In the genomic region with DNA sequence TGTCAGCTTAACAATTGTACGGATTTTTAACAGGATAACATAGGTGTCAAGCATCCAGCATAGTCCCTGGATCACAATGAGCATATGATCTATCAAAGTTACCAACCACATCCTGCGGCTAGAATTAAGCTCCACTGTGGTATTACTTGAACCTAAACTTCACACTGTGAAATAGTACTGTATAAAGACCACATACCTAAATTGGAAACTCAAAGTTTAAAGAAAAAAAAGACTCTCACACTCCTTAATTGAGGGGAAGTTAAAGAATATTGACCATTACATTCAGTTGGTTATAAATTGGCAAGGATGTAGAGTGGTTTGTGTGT, we compare ENCODE assay signal across 18 cellular contexts.
DNase-seq lines count a peak whose midpoint lies in the region; ATAC-seq and TF ChIP-seq lines count a peak whose summit lies in the region.
"Had no signal": no experiment of that assay in that cellular context is flagged by ENCODE, and none has a peak within 500 bp of the region (broad histone marks: within the 10 kb centered on the region; RNA-seq: fewer than 3 reads in every experiment).

No MANE protein-coding gene starts in this region.

- H3K27me3 ChIP-seq in CD4-positive, alpha-beta memory T cell (ENCODE audit: insufficient read depth, low read length), result no peaks in the 10 kb centered on the region
- H3K27me3 ChIP-seq: BLaER1 treated with 17β-estradiol and CSF1 and Interleukin-3, amounts not matched to agents 10 nM and 100 nM; Peyer's patch had no signal

- peaks cover 5% of the 10 kb centered on the region for H3K9me3 Mint-ChIP-seq in activated CD4-positive, alpha-beta T cell treated with anti-CD3 and anti-CD28 coated beads for 36 hours (ENCODE audit: low read depth)
- peaks cover 7% of the 10 kb centered on the region for H3K9me3 Mint-ChIP-seq in activated CD4-positive, alpha-beta T cell treated with anti-CD3 and anti-CD28 coated beads, Interleukin-2, amount 10 ng/mL, durations not matched to agents 24 days and 14 days
- H3K9me3 Mint-ChIP-seq in CD4-positive, alpha-beta memory T cell, result peaks cover 0 to 16% (median 8%) of the 10 kb centered on the region in 8 donors
- H3K9me3 Mint-ChIP-seq in activated T-helper 1 cell treated with anti-CD3 and anti-CD28 coated beads, Interleukin-12 subunit alpha, Interleukin-12 subunit beta, Interleukin-2, Interleukin-4 antibody, amounts not matched to agents 30 ng/mL and 10 ng/mL and 1 ng/mL, durations not matched to agents 14 hours and 24 hours and 36 hours, result peaks cover 7% of the 10 kb centered on the region
- peaks cover 3 to 6% of the 10 kb centered on the region in 2 donors for H3K9me3 Mint-ChIP-seq in natural killer cell

- H3K4me1 Mint-ChIP-seq in activated CD4-positive, alpha-beta T cell treated with anti-CD3 and anti-CD28 coated beads for 36 hours, result peaks cover 20% of the 10 kb centered on the region
- peaks cover 16% of the 10 kb centered on the region for H3K4me1 Mint-ChIP-seq in activated CD4-positive, alpha-beta T cell treated with anti-CD3 and anti-CD28 coated beads, Interleukin-2, amount 10 ng/mL, durations not matched to agents 24 days and 14 days
- H3K4me1 Mint-ChIP-seq in CD4-positive, alpha-beta memory T cell, result peaks cover 7 to 22% (median 14%) of the 10 kb centered on the region in 4 donors
- peaks cover 11% of the 10 kb centered on the region for H3K4me1 Mint-ChIP-seq in activated T-helper 1 cell treated with anti-CD3 and anti-CD28 coated beads, Interleukin-12 subunit alpha, Interleukin-12 subunit beta, Interleukin-2, Interleukin-4 antibody, amounts not matched to agents 30 ng/mL and 10 ng/mL and 1 ng/mL, durations not matched to agents 14 hours and 24 hours and 36 hours (ENCODE audit: low read depth)
- H3K4me1 Mint-ChIP-seq in natural killer cell, result peaks cover 50 to 53% of the 10 kb centered on the region in 2 donors

- no peak for DNase-seq in activated CD4-positive, alpha-beta T cell treated with anti-CD3 and anti-CD28 coated beads for 36 hours
- DNase-seq in activated CD4-positive, alpha-beta T cell treated with anti-CD3 and anti-CD28 coated beads, Interleukin-2, amount 10 ng/mL, durations not matched to agents 24 days and 14 days, result no peak
- no peak for DNase-seq in CD4-positive, alpha-beta memory T cell
- DNase-seq in activated T-helper 1 cell treated with anti-CD3 and anti-CD28 coated beads, Interleukin-12 subunit alpha, Interleukin-12 subunit beta, Interleukin-2, Interleukin-4 antibody, amounts not matched to agents 30 ng/mL and 10 ng/mL and 1 ng/mL, durations not matched to agents 14 hours and 24 hours and 36 hours (ENCODE audit: low spot score), result no peak
- no peak for DNase-seq in natural killer cell
- no peak for DNase-seq in cortex of kidney (lab: John Stamatoyannopoulos, UW)
- DNase-seq in HCEC 1CT, result no peak
- DNase-seq in RPMI8226, result no peak
- DNase-seq: 8988T, Caco-2, MM.1S, NCI-H2029, NCI-H510A, NCI-H82, Peyer's patch had no signal

- no peaks in the 10 kb centered on the region for H3K27me3 Mint-ChIP-seq in activated CD4-positive, alpha-beta T cell treated with anti-CD3 and anti-CD28 coated beads for 36 hours
- peaks cover 2% of the 10 kb centered on the region for H3K27me3 Mint-ChIP-seq in activated CD4-positive, alpha-beta T cell treated with anti-CD3 and anti-CD28 coated beads, Interleukin-2, amount 10 ng/mL, durations not matched to agents 24 days and 14 days
- no peaks in the 10 kb centered on the region for H3K27me3 Mint-ChIP-seq in CD4-positive, alpha-beta memory T cell
- peaks cover 7% of the 10 kb centered on the region for H3K27me3 Mint-ChIP-seq in activated T-helper 1 cell treated with anti-CD3 and anti-CD28 coated beads, Interleukin-12 subunit alpha, Interleukin-12 subunit beta, Interleukin-2, Interleukin-4 antibody, amounts not matched to agents 30 ng/mL and 10 ng/mL and 1 ng/mL, durations not matched to agents 14 hours and 24 hours and 36 hours (ENCODE audit: insufficient read depth)
- no peaks in the 10 kb centered on the region for H3K27me3 Mint-ChIP-seq in natural killer cell (ENCODE audit: low read depth in 2 of 2)

- no peak for TF ChIP-seq CTCF in natural killer cell (IDR thresholded peaks at IDR 0.05)

- CTCF ChIA-PET in activated CD4-positive, alpha-beta T cell treated with anti-CD3 and anti-CD28 coated beads for 36 hours (lab: Charles Lee), result interaction anchor here (0.7 to 2.0 kb wide), 3 partner anchors 10 to 404 kb away, joined by 3 to 12 read pairs (median 3); no protein-coding TSS in a partner anchor
- CTCF ChIA-PET in CD4-positive, alpha-beta memory T cell (lab: Charles Lee; ENCODE audit: partially characterized antibody), result interaction anchor here (3.5 kb wide), 1 partner anchor 10 kb away, joined by 25 read pairs; no protein-coding TSS in a partner anchor

- H3K9me3 ChIP-seq in CD4-positive, alpha-beta memory T cell (ENCODE audit: control insufficient read depth in 1 of 2, low read length in 2 of 2), result no peaks in the 10 kb centered on the region
- H3K9me3 ChIP-seq: Peyer's patch had no signal

- H3K4me3 ChIP-seq in CD4-positive, alpha-beta memory T cell (ENCODE audit: low read length in 2 of 2), result no peak overlapping the region
- H3K4me3 ChIP-seq: BLaER1 treated with 17β-estradiol and CSF1 and Interleukin-3, amounts not matched to agents 10 nM and 100 nM; GM12878; Peyer's patch had no signal

- peaks cover 5% of the 10 kb centered on the region for H3K4me1 ChIP-seq in CD4-positive, alpha-beta memory T cell (ENCODE audit: insufficient read depth, low read length)
- H3K4me1 ChIP-seq: BLaER1 treated with 17β-estradiol and CSF1 and Interleukin-3, amounts not matched to agents 10 nM and 100 nM; Peyer's patch had no signal

- no peak overlapping the region for H3K27ac ChIP-seq in CD4-positive, alpha-beta memory T cell (ENCODE audit: low read depth, low read length)
- H3K27ac ChIP-seq: BLaER1 treated with 17β-estradiol and CSF1 and Interleukin-3, amounts not matched to agents 10 nM and 100 nM; Peyer's patch had no signal

- peak; percentile 63 for ATAC-seq in activated CD4-positive, alpha-beta T cell treated with anti-CD3 and anti-CD28 coated beads for 36 hours
- ATAC-seq in natural killer cell, result peak; percentile 59 to 74 (median 67)
- ATAC-seq: GM12878, HepG2 had no signal

- H3K27ac Mint-ChIP-seq in activated CD4-positive, alpha-beta T cell treated with anti-CD3 and anti-CD28 coated beads for 36 hours, result no peak overlapping the region
- H3K27ac Mint-ChIP-seq in activated CD4-positive, alpha-beta T cell treated with anti-CD3 and anti-CD28 coated beads, Interleukin-2, amount 10 ng/mL, durations not matched to agents 24 days and 14 days, result no peak overlapping the region
- H3K27ac Mint-ChIP-seq in CD4-positive, alpha-beta memory T cell, result peak overlapping the region in 5 of 7 donors; percentile 9 to 75 (median 24)
- H3K27ac Mint-ChIP-seq in activated T-helper 1 cell treated with anti-CD3 and anti-CD28 coated beads, Interleukin-12 subunit alpha, Interleukin-12 subunit beta, Interleukin-2, Interleukin-4 antibody, amounts not matched to agents 30 ng/mL and 10 ng/mL and 1 ng/mL, durations not matched to agents 14 hours and 24 hours and 36 hours, result peak overlapping the region; percentile 19
- H3K27ac Mint-ChIP-seq in natural killer cell, result peak overlapping the region in 1 of 2 donors; percentile 41

- intact Hi-C loops in activated CD4-positive, alpha-beta T cell treated with anti-CD3 and anti-CD28 coated beads for 36 hours (cut with DNase I, micrococcal nuclease), result no loop called here
- intact Hi-C loops in activated CD4-positive, alpha-beta T cell treated with anti-CD3 and anti-CD28 coated beads, Interleukin-2, amount 10 ng/mL, durations not matched to agents 24 days and 14 days (cut with micrococcal nuclease), result no loop called here
- intact Hi-C loops in CD4-positive, alpha-beta memory T cell (cut with micrococcal nuclease), result no loop called here
- intact Hi-C loops in activated T-helper 1 cell treated with anti-CD3 and anti-CD28 coated beads, Interleukin-12 subunit alpha, Interleukin-12 subunit beta, Interleukin-2, Interleukin-4 antibody, amounts not matched to agents 30 ng/mL and 10 ng/mL and 1 ng/mL, durations not matched to agents 14 hours and 24 hours and 36 hours (cut with micrococcal nuclease), result no loop called here
- intact Hi-C loops in natural killer cell (cut with micrococcal nuclease), result no loop called here

- peaks cover 2% of the 10 kb centered on the region for H3K36me3 Mint-ChIP-seq in activated CD4-positive, alpha-beta T cell treated with anti-CD3 and anti-CD28 coated beads for 36 hours (ENCODE audit: low read depth)
- peaks cover 3% of the 10 kb centered on the region for H3K36me3 Mint-ChIP-seq in activated CD4-positive, alpha-beta T cell treated with anti-CD3 and anti-CD28 coated beads, Interleukin-2, amount 10 ng/mL, durations not matched to agents 24 days and 14 days (ENCODE audit: low read depth)
- peaks cover 0 to 3% of the 10 kb centered on the region in 2 donors for H3K36me3 Mint-ChIP-seq in CD4-positive, alpha-beta memory T cell
- H3K36me3 Mint-ChIP-seq in activated T-helper 1 cell treated with anti-CD3 and anti-CD28 coated beads, Interleukin-12 subunit alpha, Interleukin-12 subunit beta, Interleukin-2, Interleukin-4 antibody, amounts not matched to agents 30 ng/mL and 10 ng/mL and 1 ng/mL, durations not matched to agents 14 hours and 24 hours and 36 hours (ENCODE audit: low read depth), result peaks cover 4% of the 10 kb centered on the region
- H3K36me3 Mint-ChIP-seq in natural killer cell, result no peaks in the 10 kb centered on the region

- H3K4me3 Mint-ChIP-seq in activated CD4-positive, alpha-beta T cell treated with anti-CD3 and anti-CD28 coated beads for 36 hours, result no peak overlapping the region
- no peak overlapping the region for H3K4me3 Mint-ChIP-seq in activated CD4-positive, alpha-beta T cell treated with anti-CD3 and anti-CD28 coated beads, Interleukin-2, amount 10 ng/mL, durations not matched to agents 24 days and 14 days
- H3K4me3 Mint-ChIP-seq in CD4-positive, alpha-beta memory T cell, result peak overlapping the region in 2 of 8 donors; percentile 51 to 59
- no peak overlapping the region for H3K4me3 Mint-ChIP-seq in activated T-helper 1 cell treated with anti-CD3 and anti-CD28 coated beads, Interleukin-12 subunit alpha, Interleukin-12 subunit beta, Interleukin-2, Interleukin-4 antibody, amounts not matched to agents 30 ng/mL and 10 ng/mL and 1 ng/mL, durations not matched to agents 14 hours and 24 hours and 36 hours
- H3K4me3 Mint-ChIP-seq in natural killer cell, result peak overlapping the region; percentile 62

- no peaks in the 10 kb centered on the region for H3K36me3 ChIP-seq in CD4-positive, alpha-beta memory T cell (ENCODE audit: insufficient read depth, low read length)
- H3K36me3 ChIP-seq: Peyer's patch had no signal

- POLR2A ChIA-PET in activated CD4-positive, alpha-beta T cell treated with anti-CD3 and anti-CD28 coated beads for 36 hours (lab: Charles Lee), result no interaction called here
- POLR2A ChIA-PET in CD4-positive, alpha-beta memory T cell (lab: Charles Lee; ENCODE audit: partially characterized antibody), result no interaction called here

Comparison
In these comparisons a context has a peak if more than half of its experiments do, and no peak if none do; other contexts are left out.
1. H3K27ac Mint-ChIP-seq: peak in CD4-positive, alpha-beta memory T cell (5 of 7) and activated T-helper 1 cell treated with anti-CD3 and anti-CD28 coated beads, Interleukin-12 subunit alpha, Interleukin-12 subunit beta, Interleukin-2, Interleukin-4 antibody, amounts not matched to agents 30 ng/mL and 10 ng/mL and 1 ng/mL, durations not matched to agents 14 hours and 24 hours and 36 hours (single experiment); none in activated CD4-positive, alpha-beta T cell treated with anti-CD3 and anti-CD28 coated beads for 36 hours (single experiment) and activated CD4-positive, alpha-beta T cell treated with anti-CD3 and anti-CD28 coated beads, Interleukin-2, amount 10 ng/mL, durations not matched to agents 24 days and 14 days (single experiment).